8 cellular contexts compared by ENCODE assay signal in genomic region chr14:92973265-92973797, GRCh38. TPM values are rescaled to one million over a fixed set of nuclear protein-coding genes. Genes with fewer than 3 reads are reported as not detected.
DNase-seq lines count a peak whose midpoint lies in the region; ATAC-seq and TF ChIP-seq lines count a peak whose summit lies in the region.

No MANE protein-coding gene starts in this region.

- peak overlapping the region; percentile 62 for H3K27ac ChIP-seq in layer of hippocampus (ENCODE audit: low read depth, low read length)

- no peaks in the 10 kb centered on the region for H3K27me3 ChIP-seq in layer of hippocampus (ENCODE audit: control insufficient read depth, insufficient read depth, low read length)

- DNase-seq in 8988T (peak; percentile 75), G401 (ENCODE audit: low spot score) (peak; percentile 58), NCI-H82 (lab: John Stamatoyannopoulos, UW) (peak; percentile 68), choroid plexus epithelial cell (ENCODE audit: low read depth) (peak; percentile 33), superior temporal gyrus (ENCODE audit: extremely low spot score) (peak; percentile 94)

- ATAC-seq in GM18861 (IDR thresholded peaks at IDR 0.05; ENCODE audit: unreplicated experiment) = no peak
- no peak for ATAC-seq in HG02610 (IDR thresholded peaks at IDR 0.05; ENCODE audit: unreplicated experiment)

- in situ Hi-C loops in G401 (cut with HindIII; ENCODE audit: low sequenced_read_pairs) = no loop called here

- peak; percentile 72 for TF ChIP-seq CTCF in choroid plexus epithelial cell (conservative IDR thresholded peaks at IDR 0.05; ENCODE audit: low read depth, low read length)

- no peak overlapping the region for H3K4me3 ChIP-seq in choroid plexus epithelial cell (ENCODE audit: low read depth, low read length)

RNA-seq across cellular contexts. Expression of gene CHGA, which starts 50.4 kb away (rescaled TPM):
- total RNA-seq in G401 (2014; rRNA removed; shearing (Covaris generic)) = 0.24 TPM in 1 of 2 replicates, not detected in the other

Comparison
In these comparisons a context has a peak if more than half of its experiments do, and no peak if none do; other contexts are left out.
1. DNase-seq: peak in every context shown above with its lines; median percentile 94 in superior temporal gyrus; 75 in 8988T; 68 in NCI-H82; 58 in G401; 33 in choroid plexus epithelial cell.